ENCODE assay signal across 2 cellular contexts in genomic region chr20:58510921-58511320, GRCh38.
TF ChIP-seq lines count a peak whose summit lies in the region.

No MANE protein-coding gene starts in this region.

TF ChIP-seq in IMR-90, 13 proteins besides CTCF, POLR2A, EP300 and RAD21:
- TF ChIP-seq MAFK (IDR thresholded peaks at IDR 0.05; ENCODE audit: low read depth, low read length) (no peak), MAZ (IDR thresholded peaks at IDR 0.05; ENCODE audit: borderline replicate concordance, low read depth, low read length) (no peak), MXI1 (IDR thresholded peaks at IDR 0.05; ENCODE audit: borderline replicate concordance, low read depth, low read length) (no peak), NFE2L2 (IDR thresholded peaks at IDR 0.05; ENCODE audit: low read depth, low read length) (no peak), SMC3 (IDR thresholded peaks at IDR 0.05; ENCODE audit: low read depth, low read length) (no peak), CEBPB (IDR thresholded peaks at IDR 0.05; ENCODE audit: low read depth, low read length) (no peak), FOS (IDR thresholded peaks at IDR 0.05; ENCODE audit: low read depth, low read length) (no peak), RCOR1 (IDR thresholded peaks at IDR 0.05; ENCODE audit: insufficient replicate concordance, low read length) (no peak), USF2 (IDR thresholded peaks at IDR 0.05; ENCODE audit: low read depth, low read length) (no peak), CHD1 (IDR thresholded peaks at IDR 0.05; ENCODE audit: low read depth, low read length) (no peak), ELK1 (IDR thresholded peaks at IDR 0.05; ENCODE audit: borderline replicate concordance, low read depth, low read length) (no peak), BHLHE40 (IDR thresholded peaks at IDR 0.05; ENCODE audit: low read depth, low read length) (no peak), RFX5 (IDR thresholded peaks at IDR 0.05; ENCODE audit: low read depth, low read length) (no peak)

TF ChIP-seq in K562, 482 proteins besides CTCF, POLR2A, EP300 and RAD21:
- TF ChIP-seq RAD51 (IDR thresholded peaks at IDR 0.05; ENCODE audit: borderline replicate concordance, low read depth) (no peak), GTF2E2 (tag; IDR thresholded peaks at IDR 0.05) (0 out of 2 replicates have a peak, but pooled peaks have one; percentile 31), NUFIP1 (IDR thresholded peaks at IDR 0.05; ENCODE audit: partially characterized antibody) (no peak), MEF2A (IDR thresholded peaks at IDR 0.05; ENCODE audit: control insufficient read depth, low read depth, low read length) (no peak), CXXC5 (CRISPR knock-in tag; IDR thresholded peaks at IDR 0.05) (no peak)
